25 cellular contexts compared by ENCODE assay signal in the genomic region with DNA sequence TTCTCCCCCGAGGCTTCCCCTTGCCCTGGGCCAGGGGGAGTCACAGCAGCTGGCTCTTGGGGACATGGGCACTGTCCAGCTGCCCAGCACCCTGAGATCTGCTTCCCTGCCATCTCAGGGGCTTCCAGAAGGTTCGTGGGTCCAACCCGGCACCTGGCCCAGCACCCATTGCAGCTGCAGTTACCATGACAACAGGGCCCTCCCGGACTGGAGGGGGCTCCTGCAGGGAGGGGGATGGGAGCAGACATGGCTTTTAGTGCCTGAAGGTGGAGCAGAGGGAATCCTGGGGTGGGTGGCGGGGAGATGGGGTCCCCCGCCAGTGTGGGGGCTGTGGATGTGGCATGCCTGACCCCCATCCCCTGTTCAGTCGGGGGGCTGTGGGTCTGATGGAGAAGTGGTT.
"Had no signal": no experiment of that assay in that cellular context is flagged by ENCODE, and none has a peak within 500 bp of the region (broad histone marks: within the 10 kb centered on the region; RNA-seq: fewer than 3 reads in every experiment).

No MANE protein-coding gene starts in this region.

- H3K36me3 ChIP-seq: ovary had no signal

- H3K4me3 Mint-ChIP-seq: activated CD4-positive, alpha-beta T cell treated with anti-CD3 and anti-CD28 coated beads, Interleukin-2, amount 10 ng/mL, durations not matched to agents 24 days and 14 days; activated CD8-positive, alpha-beta T cell treated with anti-CD3 and anti-CD28 coated beads for 36 hours; central memory CD8-positive, alpha-beta T cell; immature natural killer cell; naive thymus-derived CD4-positive, alpha-beta T cell; type B pancreatic cell had no signal

- H3K4me3 ChIP-seq: coronary artery, gastrocnemius medialis, heart left ventricle, mucosa of descending colon, ovary, psoas muscle, stomach, testis had no signal

- ATAC-seq: activated CD8-positive, alpha-beta T cell treated with anti-CD3 and anti-CD28 coated beads for 36 hours; esophagus mucosa; gastrocnemius medialis; heart left ventricle; mucosa of descending colon; naive thymus-derived CD4-positive, alpha-beta T cell; psoas muscle; right cardiac atrium had no signal

- H3K4me1 ChIP-seq: gastrocnemius medialis, psoas muscle had no signal

- DNase-seq: activated CD4-positive, alpha-beta T cell treated with anti-CD3 and anti-CD28 coated beads, Interleukin-2, amount 10 ng/mL, durations not matched to agents 24 days and 14 days; activated CD8-positive, alpha-beta T cell treated with anti-CD3 and anti-CD28 coated beads for 36 hours; activated naive CD4-positive, alpha-beta T cell treated with Interleukin-2 at 50 U/mL for 16 hours; activated T-cell treated with anti-CD3 and anti-CD28 coated beads, Interleukin-2, amount 50 U/mL, for 1 hour; effector CD4-positive, alpha-beta T cell; gastrocnemius medialis; heart left ventricle; immature natural killer cell; kidney glomerular epithelial cell; mesenchymal stem cell; mucosa of descending colon; naive thymus-derived CD4-positive, alpha-beta T cell; ovary; psoas muscle; right cardiac atrium; small intestine; stimulated activated CD4-positive, alpha-beta T cell treated with anti-CD3 and anti-CD28 coated beads, Interleukin-4, amount 100 ng/mL, for 1 hour; stomach; T-helper 9 cell; testis had no signal

- H3K27ac Mint-ChIP-seq: activated CD4-positive, alpha-beta T cell treated with anti-CD3 and anti-CD28 coated beads, Interleukin-2, amount 10 ng/mL, durations not matched to agents 24 days and 14 days; activated CD8-positive, alpha-beta T cell treated with anti-CD3 and anti-CD28 coated beads for 36 hours; activated T-helper 2 cell treated with anti-CD3 and anti-CD28 coated beads, Interferon-gamma antibody, Interleukin-2, Interleukin-4, amounts not matched to agents 10 μg/mL and 5 μg/mL and 100 μg/mL, durations not matched to agents 14 hours and 24 hours and 36 hours; type B pancreatic cell had no signal

- H3K27me3 Mint-ChIP-seq: activated CD4-positive, alpha-beta T cell treated with anti-CD3 and anti-CD28 coated beads, Interleukin-2, amount 10 ng/mL, durations not matched to agents 24 days and 14 days; activated CD8-positive, alpha-beta T cell treated with anti-CD3 and anti-CD28 coated beads for 36 hours; central memory CD8-positive, alpha-beta T cell; naive thymus-derived CD4-positive, alpha-beta T cell; type B pancreatic cell had no signal

- FAIRE-seq: small intestine had no signal

- H3K9me3 Mint-ChIP-seq: activated CD4-positive, alpha-beta T cell treated with anti-CD3 and anti-CD28 coated beads, Interleukin-2, amount 10 ng/mL, durations not matched to agents 24 days and 14 days; activated CD8-positive, alpha-beta T cell treated with anti-CD3 and anti-CD28 coated beads for 36 hours; activated T-helper 2 cell treated with anti-CD3 and anti-CD28 coated beads, Interferon-gamma antibody, Interleukin-2, Interleukin-4, amounts not matched to agents 10 μg/mL and 5 μg/mL and 100 μg/mL, durations not matched to agents 14 hours and 24 hours and 36 hours; central memory CD8-positive, alpha-beta T cell; immature natural killer cell; naive thymus-derived CD4-positive, alpha-beta T cell; type B pancreatic cell had no signal

- H3K27ac ChIP-seq: coronary artery, gastrocnemius medialis, heart left ventricle, ovary, psoas muscle, stomach, testis had no signal

- H3K27me3 ChIP-seq: gastrocnemius medialis, heart left ventricle, ovary, stomach, testis had no signal

- H3K9me3 ChIP-seq: gastrocnemius medialis, mucosa of descending colon, ovary, psoas muscle, stomach, testis had no signal
